ENCODE assay signal across 11 cellular contexts in the genomic region with DNA sequence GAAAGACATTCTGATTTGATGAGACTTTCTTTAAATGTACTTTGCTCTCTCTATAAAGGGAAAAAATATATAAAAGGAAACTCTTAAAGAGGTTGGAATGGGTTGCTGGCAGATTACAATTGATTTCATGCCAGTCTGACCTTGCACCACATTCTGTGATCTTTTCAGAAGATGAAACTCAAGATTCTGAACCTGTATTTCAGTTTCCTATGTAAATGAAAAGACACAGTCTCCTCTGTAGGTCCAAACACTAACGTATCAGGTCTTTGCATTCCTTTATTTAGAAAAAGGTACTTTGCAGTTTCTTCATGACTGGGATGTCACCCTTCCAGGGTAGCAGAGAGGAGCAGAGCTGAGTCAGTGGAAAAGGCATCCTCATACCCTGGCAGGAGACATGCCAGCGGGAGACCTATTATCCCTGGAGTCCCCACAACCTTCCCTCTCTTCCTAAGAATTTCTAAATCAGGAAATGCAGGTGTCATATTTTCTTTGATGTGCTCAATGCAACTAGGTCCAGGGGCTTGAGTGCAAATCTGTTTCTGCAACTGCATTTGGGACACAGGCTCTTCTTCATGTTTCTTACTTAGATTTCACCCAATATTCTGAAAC.
A peak's percentile ranks its signal among the peaks of the same experiment; 100 is the strongest.
DNase-seq lines count a peak whose midpoint lies in the region; ATAC-seq and TF ChIP-seq lines count a peak whose summit lies in the region.
"Had no signal": no experiment of that assay in that cellular context is flagged by ENCODE, and none has a peak within 500 bp of the region (broad histone marks: within the 10 kb centered on the region; RNA-seq: fewer than 3 reads in every experiment).

No MANE protein-coding gene starts in this region.

- TF ChIP-seq CTCF in DOHH2 (IDR thresholded peaks at IDR 0.05; ENCODE audit: low read depth, low read length, poor library complexity, severe bottlenecking) (no peak), SK-N-SH (IDR thresholded peaks at IDR 0.05) (no peak)

- H3F3A ChIP-seq in DOHH2 (ENCODE audit: control insufficient read depth, insufficient read depth) (no peaks in the 10 kb centered on the region), SK-N-SH (replicated peaks; ENCODE audit: insufficient read depth) (peaks cover 3% of the 10 kb centered on the region)

- H3K27ac ChIP-seq in DOHH2 (ENCODE audit: low read depth, low read length) (no peak overlapping the region), SK-N-SH (ENCODE audit: low read depth in 2 of 2, low read length in 1 of 2) (no peak overlapping the region)
- H3K27ac ChIP-seq: suprapubic skin had no signal

- no peak for TF ChIP-seq EP300 in SK-N-SH (IDR thresholded peaks at IDR 0.05; ENCODE audit: borderline replicate concordance in 1 of 2, low read depth in 1 of 2, low read length in 1 of 2)

- H3K36me3 ChIP-seq in DOHH2 (ENCODE audit: control insufficient read depth, low read length) (no peaks in the 10 kb centered on the region), SK-N-SH (replicated peaks in 1 of 2; ENCODE audit: control insufficient read depth in 1 of 2, insufficient read depth in 2 of 2, low read length in 1 of 2) (peaks cover 0 to 16% of the 10 kb centered on the region in 2 experiments)

- H3K9me2 ChIP-seq in DOHH2 (replicated peaks; ENCODE audit: control insufficient read depth, low read length): no peaks in the 10 kb centered on the region
- no peaks in the 10 kb centered on the region for H3K9me2 ChIP-seq in SK-N-SH

- no peaks in the 10 kb centered on the region for H3K79me2 ChIP-seq in DOHH2 (ENCODE audit: control insufficient read depth, low read length)
- no peaks in the 10 kb centered on the region for H3K79me2 ChIP-seq in SK-N-SH (ENCODE audit: insufficient read depth)

- H3K4me3 Mint-ChIP-seq in effector memory CD8-positive, alpha-beta T cell: peak overlapping the region; percentile 19 to 48
- H3K4me3 Mint-ChIP-seq: activated naive CD8-positive, alpha-beta T cell had no signal

- H3K4me1 Mint-ChIP-seq in effector memory CD8-positive, alpha-beta T cell (ENCODE audit: low read depth in 2 of 2): peaks cover 19 to 59% of the 10 kb centered on the region in 2 donors

- POLR2A ChIA-PET in SK-N-SH (lab: Yijun Ruan, JAX): no interaction called here

- H3K36me3 Mint-ChIP-seq in effector memory CD8-positive, alpha-beta T cell (ENCODE audit: insufficient read depth): no peaks in the 10 kb centered on the region
- H3K36me3 Mint-ChIP-seq: activated naive CD8-positive, alpha-beta T cell had no signal

- ATAC-seq in GM19468 (IDR thresholded peaks at IDR 0.05; ENCODE audit: extremely low read depth, unreplicated experiment) (peak; percentile 7), HG03520 (IDR thresholded peaks at IDR 0.05; ENCODE audit: unreplicated experiment) (peak; percentile 38)
- ATAC-seq in effector memory CD8-positive, alpha-beta T cell (replicated peaks): no peak

- TF ChIP-seq RAD21 in SK-N-SH (IDR thresholded peaks at IDR 0.05; ENCODE audit: low read length): no peak

- H3K27me3 Mint-ChIP-seq in effector memory CD8-positive, alpha-beta T cell: no peaks in the 10 kb centered on the region

- WGBS in SK-N-SH (ENCODE audit: low lambda C conversion rate): 77% methylated on average over 2 of the region's 2 CpGs

- CTCF ChIA-PET in SK-N-SH (lab: Yijun Ruan, JAX): no interaction called here

- H3K4me3 ChIP-seq in DOHH2 (ENCODE audit: low read length): peak overlapping the region; percentile 47
- H3K4me3 ChIP-seq in SK-N-SH (ENCODE audit: low read depth in 2 of 2, low read length in 1 of 2): no peak overlapping the region
- H3K4me3 ChIP-seq: suprapubic skin had no signal

- no peak overlapping the region for H2AFZ ChIP-seq in SK-N-SH (ENCODE audit: low read depth)

- peaks cover 0 to 6% of the 10 kb centered on the region in 2 donors for H3K9me3 Mint-ChIP-seq in effector memory CD8-positive, alpha-beta T cell

- DNase-seq in effector memory CD8-positive, alpha-beta T cell: no peak
- no peak for DNase-seq in SK-N-SH
- no peak for DNase-seq in putamen (ENCODE audit: low spot score)
- DNase-seq in ecto neural progenitor cell (ENCODE audit: low spot score): no peak
- no peak for DNase-seq in AG20443 (ENCODE audit: low spot score)
- DNase-seq: stimulated activated CD4-positive, alpha-beta T cell treated with anti-CD3 and anti-CD28 coated beads, Interleukin-2, amount 100 ng/mL, for 48 hours had no signal

- H3K9me3 ChIP-seq in DOHH2 (ENCODE audit: control insufficient read depth, insufficient read depth, low read length) (no peaks in the 10 kb centered on the region), SK-N-SH (no peaks in the 10 kb centered on the region)
- H3K9me3 ChIP-seq: suprapubic skin had no signal

- no peak overlapping the region for H3K9ac ChIP-seq in SK-N-SH

- H3K4me1 ChIP-seq in DOHH2 (ENCODE audit: control insufficient read depth, low read length) (peaks cover 63% of the 10 kb centered on the region), SK-N-SH (ENCODE audit: control insufficient read depth in 1 of 2, insufficient read depth in 2 of 2, low read depth in 1 of 2, low read length in 1 of 2) (peaks cover 0 to 14% of the 10 kb centered on the region in 2 experiments; a peak in 2 of 4 replicates)
- H3K4me1 ChIP-seq: suprapubic skin had no signal

- H3K27me3 ChIP-seq in DOHH2 (ENCODE audit: control insufficient read depth, low read length) (no peaks in the 10 kb centered on the region), SK-N-SH (ENCODE audit: insufficient read depth) (no peaks in the 10 kb centered on the region)
- H3K27me3 ChIP-seq: suprapubic skin had no signal

- peak overlapping the region; percentile 93 to 97 for H3K27ac Mint-ChIP-seq in effector memory CD8-positive, alpha-beta T cell
- H3K27ac Mint-ChIP-seq: activated naive CD8-positive, alpha-beta T cell had no signal

- H4K20me1 ChIP-seq in DOHH2 (ENCODE audit: control insufficient read depth, insufficient read depth, low read depth, low read length): no peaks in the 10 kb centered on the region
- H4K20me1 ChIP-seq in SK-N-SH (ENCODE audit: insufficient read depth): no peaks in the 10 kb centered on the region

- peak overlapping the region; percentile 50 for H3K4me2 ChIP-seq in DOHH2 (ENCODE audit: low read length)
- no peak overlapping the region for H3K4me2 ChIP-seq in SK-N-SH

TF ChIP-seq in SK-N-SH, 30 proteins besides CTCF, POLR2A, EP300 and RAD21:
- no peak for TF ChIP-seq SMC3 (IDR thresholded peaks at IDR 0.05; ENCODE audit: low read depth, low read length)
- TF ChIP-seq, protein P1, sequence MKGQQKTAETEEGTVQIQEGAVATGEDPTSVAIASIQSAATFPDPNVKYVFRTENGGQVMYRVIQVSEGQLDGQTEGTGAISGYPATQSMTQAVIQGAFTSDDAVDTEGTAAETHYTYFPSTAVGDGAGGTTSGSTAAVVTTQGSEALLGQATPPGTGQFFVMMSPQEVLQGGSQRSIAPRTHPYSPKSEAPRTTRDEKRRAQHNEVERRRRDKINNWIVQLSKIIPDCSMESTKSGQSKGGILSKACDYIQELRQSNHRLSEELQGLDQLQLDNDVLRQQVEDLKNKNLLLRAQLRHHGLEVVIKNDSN (IDR thresholded peaks at IDR 0.05; ENCODE audit: borderline replicate concordance, low read depth): no peak
- no peak for TF ChIP-seq TEAD4 (IDR thresholded peaks at IDR 0.05; ENCODE audit: borderline replicate concordance, insufficient read depth)
- TF ChIP-seq FOXJ3 (CRISPR knock-in tag; IDR thresholded peaks at IDR 0.05): no peak
- TF ChIP-seq CHD2 (IDR thresholded peaks at IDR 0.05; ENCODE audit: low read length, partially characterized antibody): no peak
